Comparison of ENCODE assay signal across 10 cellular contexts in the genomic region with DNA sequence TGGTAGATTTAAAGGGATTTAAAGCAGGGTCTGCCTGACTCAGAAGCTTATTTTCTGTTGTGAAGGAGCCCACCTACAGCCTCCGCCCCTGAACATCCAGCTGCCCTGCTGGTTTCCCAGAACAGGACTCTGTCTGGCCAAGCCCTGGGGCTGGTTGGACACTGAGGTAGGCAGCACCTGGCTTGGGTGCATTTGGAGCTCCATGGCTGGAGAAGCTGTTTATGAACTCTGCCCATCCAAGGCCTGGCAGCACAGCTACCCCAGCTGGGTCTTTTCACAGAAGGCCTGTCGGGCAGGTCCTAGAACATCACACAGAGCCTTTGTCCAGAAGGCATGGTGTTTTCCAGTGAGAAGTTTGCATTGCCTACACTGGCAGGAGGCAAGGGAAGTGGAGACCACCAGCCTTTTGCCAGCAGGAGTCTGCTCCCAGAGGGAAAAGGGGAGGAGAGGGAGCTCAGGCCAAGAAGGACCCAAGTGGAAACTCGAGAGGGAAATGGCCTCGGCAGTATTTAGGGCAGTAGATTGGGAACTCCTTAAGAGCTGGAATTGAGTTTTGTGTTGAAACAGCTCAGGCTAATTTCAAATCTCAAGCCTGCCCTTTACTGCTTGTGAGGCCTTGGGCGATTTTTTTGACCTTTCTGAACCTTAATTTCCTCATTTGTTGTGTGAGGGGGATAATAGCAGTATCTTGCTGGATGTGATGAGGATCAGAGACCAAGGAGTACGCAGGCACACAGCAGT. TPM values are rescaled to one million over a fixed set of nuclear protein-coding genes. Genes with fewer than 3 reads are reported as not detected.
A peak's percentile ranks its signal among the peaks of the same experiment; 100 is the strongest.
DNase-seq lines count a peak whose midpoint lies in the region; ATAC-seq, FAIRE-seq and TF ChIP-seq lines count a peak whose summit lies in the region.
"Had no signal": no experiment of that assay in that cellular context is flagged by ENCODE, and none has a peak within 500 bp of the region (broad histone marks: within the 10 kb centered on the region; RNA-seq: fewer than 3 reads in every experiment).

No MANE protein-coding gene starts in this region.

- H2AFZ ChIP-seq in GM12878 (ENCODE audit: control insufficient read depth, low read depth, low read length) = peak overlapping the region; percentile 38

- TF ChIP-seq EP300 in GM12878 (IDR thresholded peaks at IDR 0.05; ENCODE audit: borderline replicate concordance in 1 of 2, control insufficient read depth in 1 of 2, low read depth in 2 of 2, low read length in 2 of 2) = no peak

- H3K4me3 ChIP-seq in GM12878 (no peak overlapping the region), lung (no peak overlapping the region)

- TF ChIP-seq RAD21 in GM12878 (IDR thresholded peaks at IDR 0.05; ENCODE audit: insufficient read depth, low read depth, low read length) = no peak

- WGBS in GM12878 (ENCODE audit: insufficient coverage, insufficient replicate concordance, low lambda C conversion rate, missing lambda C conversion rate) = 79% methylated on average over 6 of the region's 6 CpGs
- WGBS in lung, 2 donors = 53 to 63% methylated on average over 6 of the region's 6 CpGs

- in situ Hi-C loops in GM12878 (cut with MboI) = no loop called here

- ATAC-seq in GM12878 (no peak), lung (ENCODE audit: insufficient read depth, low FRiP score) (peak; percentile 17), esophagus mucosa (no peak), GM21423 (IDR thresholded peaks at IDR 0.05; ENCODE audit: unreplicated experiment) (no peak)

- H3K79me2 ChIP-seq in GM12878 (ENCODE audit: control insufficient read depth, insufficient read depth, low read length) = no peaks in the 10 kb centered on the region; the same call in 1 of the 2 replicates

- RAD21 ChIA-PET in GM12878 (lab: Charles Lee; ENCODE audit: unreplicated experiment) = interaction anchor here (0.9 to 5.2 kb wide), 21 partner anchors 8 to 248 kb away, joined by 3 to 135 read pairs (median 6); a partner anchor contains a TSS

- CTCF ChIA-PET in GM12878 (lab: Yijun Ruan, JAX) = interaction anchor here (0.8 to 5.4 kb wide), 9 partner anchors 9 to 187 kb away, joined by 3 to 68 read pairs (median 4); no protein-coding TSS in a partner anchor

- no TSS peak for BruUV-seq in GM12878 (replicated peaks; lab: Mats Ljungman, UMichigan)

- POLR2A ChIA-PET in GM12878 (lab: Charles Lee) = interaction anchor here (0.6 to 6.7 kb wide), 13 partner anchors 8 to 462 kb away, joined by 3 to 145 read pairs (median 9); a partner anchor contains a TSS

- H3K9me3 ChIP-seq in GM12878 (replicated peaks; ENCODE audit: control insufficient read depth, insufficient read depth, low read length) (peaks cover 2% of the 10 kb centered on the region; the same call in 1 of the 3 replicates), lung (ENCODE audit: control insufficient read depth in 2 of 2, insufficient read depth in 1 of 2, low read length in 1 of 2) (no peaks in the 10 kb centered on the region)

- H3K4me1 ChIP-seq in GM12878 (ENCODE audit: control insufficient read depth, insufficient read depth, low read length) (peaks cover 71% of the 10 kb centered on the region), lung (ENCODE audit: control insufficient read depth in 2 of 2, insufficient read depth in 2 of 2, low read length in 2 of 2) (peaks cover 10 to 23% of the 10 kb centered on the region in 2 donors)

- H4K20me1 ChIP-seq in GM12878 (ENCODE audit: control insufficient read depth, insufficient read depth) = no peaks in the 10 kb centered on the region

- H3K4me2 ChIP-seq in GM12878 (ENCODE audit: control insufficient read depth, insufficient read depth) = peak overlapping the region; percentile 95

- H3K36me3 ChIP-seq in GM12878 (ENCODE audit: control insufficient read depth in 2 of 2, insufficient read depth in 2 of 2, low read length in 1 of 2) (no peaks in the 10 kb centered on the region), lung (ENCODE audit: control insufficient read depth in 2 of 2, insufficient read depth in 2 of 2, low read length in 2 of 2) (no peaks in the 10 kb centered on the region)

- intact Hi-C loops in GM12878 (cut with micrococcal nuclease; ENCODE audit: unreplicated experiment) = no loop called here

- peak overlapping the region; percentile 78 for H3K9ac ChIP-seq in GM12878 (ENCODE audit: control insufficient read depth, insufficient read depth, low read length)

- H3K27me3 ChIP-seq in GM12878 (replicated peaks in 1 of 2; ENCODE audit: control insufficient read depth in 2 of 2, insufficient read depth in 2 of 2, low read length in 1 of 2) = no peaks in the 10 kb centered on the region
- H3K27me3 ChIP-seq in lung (ENCODE audit: control insufficient read depth, insufficient read depth) = no peaks in the 10 kb centered on the region

- TF ChIP-seq CTCF in GM12878 (IDR thresholded peaks at IDR 0.05 in 2 of 3, conservative IDR thresholded peaks at IDR 0.05 in 1 of 3; ENCODE audit: control insufficient read depth in 2 of 3, extremely low read depth in 1 of 3, insufficient read depth in 1 of 3, low read depth in 3 of 3, low read length in 3 of 3) = no peak
- no peak for TF ChIP-seq CTCF in lung (IDR thresholded peaks at IDR 0.05; ENCODE audit: control extremely low read depth, extremely low read depth)

- SMC1A ChIA-PET in GM12878 (lab: Charles Lee; ENCODE audit: uncharacterized antibody, unreplicated experiment) = interaction anchor here (1.0 to 6.8 kb wide), 18 partner anchors 8 to 117 kb away, joined by 3 to 188 read pairs (median 13); a partner anchor contains a TSS

- FAIRE-seq in GM12878 (lab: Jason Lieb, UNC) = no peak
- FAIRE-seq: keratinocyte had no signal

- H3K27ac ChIP-seq in GM12878 (ENCODE audit: control insufficient read depth, insufficient read depth) = peak overlapping the region; percentile 98
- H3K27ac ChIP-seq in lung (ENCODE audit: low read depth in 1 of 2, low read length in 1 of 2) = peak overlapping the region in 1 of 2 donors; percentile 84
- H3K27ac ChIP-seq in temporal lobe (ENCODE audit: low read depth, low read length) = peak overlapping the region; percentile 63

- no peak for TF ChIP-seq POLR2A in GM12878 (IDR thresholded peaks at IDR 0.05; ENCODE audit: low read depth, low read length)

- DNase-seq in SIG-M5 treated with dmso at 0.1 percent for 504 hours (lab: John Stamatoyannopoulos, UW; ENCODE audit: unreplicated experiment) (peak; percentile 57), SIG-M5 (lab: John Stamatoyannopoulos, UW) (no peak), GM12878 (ENCODE audit: low read depth, low spot score) (no peak), lung (ENCODE audit: low spot score) (no peak)
- no peak for DNase-seq in central memory CD4-positive, alpha-beta T cell
- DNase-seq: stimulated activated CD4-positive, alpha-beta T cell treated with anti-CD3 and anti-CD28 coated beads, Interleukin-2, amount 100 ng/mL, for 48 hours had no signal

TF ChIP-seq in GM12878, 131 proteins besides CTCF, POLR2A, EP300 and RAD21:
- TF ChIP-seq NRF1 (conservative IDR thresholded peaks at IDR 0.05; ENCODE audit: low read depth, low read length) = no peak
- TF ChIP-seq NR2F1 (conservative IDR thresholded peaks at IDR 0.05) = peak; percentile 64
- TF ChIP-seq ZBED1 (IDR thresholded peaks at IDR 0.05; ENCODE audit: borderline replicate concordance) = no peak
- no peak for TF ChIP-seq HCFC1 (IDR thresholded peaks at IDR 0.05; ENCODE audit: low read length)

RNA-seq across cellular contexts. Expression of a gene that starts 12.4 kb away (rescaled TPM):
- total RNA-seq in GM12878 (2013; cell fraction: nucleolus; rRNA removed) = 343 and 354 TPM in 2 replicates
- total RNA-seq in GM12878 (2014; rRNA removed) (106 and 108 TPM in 2 replicates), GM12878 (2014; rRNA removed; fragmentation: Illumina TruSeq; extraction: Trizol) (168 and 179 TPM in 2 replicates), GM12878 (2021) (169 and 181 TPM in 2 replicates), lung (100 to 1,000 TPM in 1 of 2 donors, 10 to 100 TPM in 1; 35.6 to 186 TPM), temporal lobe (34.2 TPM), esophagus mucosa (144 TPM)
- 158 TPM for polyA plus RNA-seq in GM12878 (2011; ENCODE audit: low read depth)
- polyA plus RNA-seq in GM12878 (2011; rRNA removed) (189 and 280 TPM in 2 replicates), GM12878 (2014; fragmentation: Illumina TruSeq; extraction: Trizol) (219 and 380 TPM in 2 replicates), GM12878 (2014; fragmentation: Nextera tagmentation; extraction: Ambion mirVana) (100 to 1,000 TPM; 101 to 138 TPM), GM12878 (2014; rRNA removed) (155 and 174 TPM in 2 replicates), GM12878 (2016; fragmentation: Nextera tagmentation; extraction: Ambion mirVana) (100 to 1,000 TPM; 341 to 372 TPM), lung (10 to 100 TPM; 26.7 to 31.4 TPM)
- 33.8 and 38.8 TPM in 2 replicates for polyA plus RNA-seq in GM12878 (2011; cell fraction: cytosol; rRNA removed)
- polyA plus RNA-seq in GM12878 (2011; cell fraction: nucleus; rRNA removed) = 93.5 and 111 TPM in 2 replicates
- polyA plus RNA-seq in GM12878 (2012) = 313 and 387 TPM in 2 replicates
- 37.1 and 72.9 TPM in 2 replicates for polyA minus RNA-seq in GM12878 (2011; rRNA and poly(A)+ RNA removed)
- polyA minus RNA-seq in GM12878 (2011; cell fraction: cytosol; rRNA and poly(A)+ RNA removed) = 31.5 and 42.2 TPM in 2 replicates
- polyA minus RNA-seq in GM12878 (2011; cell fraction: nucleus; rRNA and poly(A)+ RNA removed) = 57.9 and 72.6 TPM in 2 replicates

RNA-seq across cellular contexts. Expression of a gene that starts 59.6 kb away (rescaled TPM):
- 53.8 and 60.1 TPM in 2 replicates for total RNA-seq in GM12878 (2013; cell fraction: nucleolus; rRNA removed)
- 13.8 and 19.2 TPM in 2 replicates for total RNA-seq in GM12878 (2014; rRNA removed)
- total RNA-seq in GM12878 (2014; rRNA removed; fragmentation: Illumina TruSeq; extraction: Trizol) = 25.1 and 26.1 TPM in 2 replicates
- 16.4 and 19.1 TPM in 2 replicates for total RNA-seq in GM12878 (2021)
- 8.1 TPM for polyA plus RNA-seq in GM12878 (2011; ENCODE audit: low read depth)
- polyA plus RNA-seq in GM12878 (2011; rRNA removed) = 34.3 and 67.2 TPM in 2 replicates
- 10.1 and 11.6 TPM in 2 replicates for polyA plus RNA-seq in GM12878 (2011; cell fraction: cytosol; rRNA removed)
- 25.2 and 26.0 TPM in 2 replicates for polyA plus RNA-seq in GM12878 (2011; cell fraction: nucleus; rRNA removed)
- polyA plus RNA-seq in GM12878 (2012) = 23.8 and 25.3 TPM in 2 replicates
- 31.9 and 32.6 TPM in 2 replicates for polyA plus RNA-seq in GM12878 (2014; fragmentation: Illumina TruSeq; extraction: Trizol)
- 10 to 100 TPM; 34.7 to 40.8 TPM for polyA plus RNA-seq in GM12878 (2014; fragmentation: Nextera tagmentation; extraction: Ambion mirVana)
- 12.6 and 24.5 TPM in 2 replicates for polyA plus RNA-seq in GM12878 (2014; rRNA removed)
- polyA plus RNA-seq in GM12878 (2016; fragmentation: Nextera tagmentation; extraction: Ambion mirVana) = 10 to 100 TPM; 30.7 to 33.8 TPM
- polyA minus RNA-seq in GM12878 (2011; rRNA and poly(A)+ RNA removed) = 13.2 and 17.4 TPM in 2 replicates
- polyA minus RNA-seq in GM12878 (2011; cell fraction: cytosol; rRNA and poly(A)+ RNA removed) = 4.3 and 9.0 TPM in 2 replicates
- polyA minus RNA-seq in GM12878 (2011; cell fraction: nucleus; rRNA and poly(A)+ RNA removed) = 17.3 and 23.0 TPM in 2 replicates
- total RNA-seq in lung = 10 to 100 TPM; 27.5 to 42.4 TPM
- polyA plus RNA-seq in lung = 10 to 100 TPM; 20.5 to 33.7 TPM
- total RNA-seq in temporal lobe = 42.8 TPM
- 12.6 TPM for total RNA-seq in esophagus mucosa
